Comparison of ENCODE assay signal across 15 cellular contexts in the genomic region with DNA sequence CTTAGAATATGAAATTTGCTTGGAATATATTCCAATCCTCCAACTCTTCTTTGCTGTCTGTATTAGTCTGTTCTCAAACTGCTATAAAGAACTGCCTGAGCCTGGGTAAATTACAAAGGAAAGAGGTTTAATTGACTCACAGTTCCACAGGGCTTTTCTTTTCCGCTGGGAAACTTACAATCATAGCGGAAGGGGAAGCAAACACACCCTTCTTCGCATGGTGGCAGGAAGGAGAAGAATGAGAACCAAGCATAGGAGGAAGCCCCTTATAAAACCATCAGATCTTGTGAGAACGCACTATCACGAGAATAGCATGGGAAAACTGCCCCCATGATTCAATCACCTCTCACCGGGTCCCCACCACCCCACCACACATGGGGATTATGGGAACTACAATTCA. TPM values are rescaled to one million over a fixed set of nuclear protein-coding genes. Genes with fewer than 3 reads are reported as not detected.
DNase-seq lines count a peak whose midpoint lies in the region; ATAC-seq and TF ChIP-seq lines count a peak whose summit lies in the region.
"Had no signal": no experiment of that assay in that cellular context is flagged by ENCODE, and none has a peak within 500 bp of the region (broad histone marks: within the 10 kb centered on the region; RNA-seq: fewer than 3 reads in every experiment).

No MANE protein-coding gene starts in this region.

- H3K27me3 ChIP-seq in neural progenitor cell (no peaks in the 10 kb centered on the region), suprapubic skin (no peaks in the 10 kb centered on the region)
- H3K27me3 ChIP-seq: BLaER1 had no signal

- no peak overlapping the region for H2AFZ ChIP-seq in OCI-LY7 (ENCODE audit: low read length)
- H2AFZ ChIP-seq in neural progenitor cell (replicated peaks): no peak overlapping the region

- DNase-seq in activated naive CD4-positive, alpha-beta T cell treated with anti-CD3 and anti-CD28 coated beads, Interleukin-2, amount 10 ng/mL, durations not matched to agents 7 days and 5 days: no peak
- DNase-seq in activated naive CD4-positive, alpha-beta T cell (lab: John Stamatoyannopoulos, UW): no peak
- no peak for DNase-seq in OCI-LY7 (ENCODE audit: low spot score)
- DNase-seq in central memory CD8-positive, alpha-beta T cell (ENCODE audit: low spot score in 2 of 2): no peak
- no peak for DNase-seq in neural progenitor cell (ENCODE audit: low spot score)
- DNase-seq in activated T-helper 2 cell treated with anti-CD3 and anti-CD28 coated beads, Interferon-gamma antibody, Interleukin-2, Interleukin-4, amounts not matched to agents 10 μg/mL and 5 μg/mL and 100 μg/mL, durations not matched to agents 14 hours and 24 hours and 36 hours (ENCODE audit: low spot score): no peak
- DNase-seq in suprapubic skin (ENCODE audit: low spot score in 2 of 2): no peak
- DNase-seq: AML-193, Calu3, DMS 273 treated with DMSO at 0.1 percent for 48 hours, HCEC 1CT, IMR-90 had no signal

- H3K4me1 Mint-ChIP-seq in activated naive CD4-positive, alpha-beta T cell treated with anti-CD3 and anti-CD28 coated beads, Interleukin-2, amount 10 ng/mL, durations not matched to agents 7 days and 5 days: peaks cover 36% of the 10 kb centered on the region
- peaks cover 12% of the 10 kb centered on the region for H3K4me1 Mint-ChIP-seq in central memory CD8-positive, alpha-beta T cell
- no peaks in the 10 kb centered on the region for H3K4me1 Mint-ChIP-seq in neural progenitor cell
- peaks cover 34% of the 10 kb centered on the region for H3K4me1 Mint-ChIP-seq in activated T-helper 2 cell treated with anti-CD3 and anti-CD28 coated beads, Interferon-gamma antibody, Interleukin-2, Interleukin-4, amounts not matched to agents 10 μg/mL and 5 μg/mL and 100 μg/mL, durations not matched to agents 14 hours and 24 hours and 36 hours (ENCODE audit: low read depth)

- no peaks in the 10 kb centered on the region; the same call in 1 of the 2 replicates for H4K20me1 ChIP-seq in OCI-LY7 (ENCODE audit: insufficient read depth, low read length)
- peaks cover 61% of the 10 kb centered on the region for H4K20me1 ChIP-seq in neural progenitor cell (ENCODE audit: low read depth)

- intact Hi-C loops in OCI-LY7 (cut with micrococcal nuclease; ENCODE audit: unreplicated experiment): no loop called here
- intact Hi-C loops in activated T-helper 2 cell treated with anti-CD3 and anti-CD28 coated beads, Interferon-gamma antibody, Interleukin-2, Interleukin-4, amounts not matched to agents 10 μg/mL and 5 μg/mL and 100 μg/mL, durations not matched to agents 14 hours and 24 hours and 36 hours (cut with micrococcal nuclease): no loop called here

- H3F3A ChIP-seq in neural progenitor cell (ENCODE audit: low read depth): peaks cover 21% of the 10 kb centered on the region

- H3K27ac ChIP-seq in OCI-LY7 (ENCODE audit: low read depth, low read length, poor library complexity, severe bottlenecking) (no peak overlapping the region), neural progenitor cell (no peak overlapping the region), suprapubic skin (no peak overlapping the region)
- H3K27ac ChIP-seq: 22Rv1, BLaER1 had no signal

- peaks cover 98% of the 10 kb centered on the region for H3K36me3 ChIP-seq in OCI-LY7 (ENCODE audit: insufficient read depth, low read length)
- H3K36me3 ChIP-seq in neural progenitor cell: peaks cover 65% of the 10 kb centered on the region
- H3K36me3 ChIP-seq in suprapubic skin: no peaks in the 10 kb centered on the region

- CTCF ChIA-PET in activated naive CD4-positive, alpha-beta T cell treated with anti-CD3 and anti-CD28 coated beads, Interleukin-2, amount 10 ng/mL, durations not matched to agents 7 days and 5 days (lab: Charles Lee): interaction anchor here (1.0 kb wide), 1 partner anchor 10 kb away, joined by 6 read pairs; no protein-coding TSS in a partner anchor
- CTCF ChIA-PET in OCI-LY7 (lab: Charles Lee; ENCODE audit: unreplicated experiment): no interaction called here

- H3K4me2 ChIP-seq in OCI-LY7 (ENCODE audit: low read length): no peak overlapping the region
- H3K4me2 ChIP-seq in neural progenitor cell: no peak overlapping the region
- H3K4me2 ChIP-seq: BLaER1 had no signal

- no peaks in the 10 kb centered on the region for H3K27me3 Mint-ChIP-seq in activated naive CD4-positive, alpha-beta T cell treated with anti-CD3 and anti-CD28 coated beads, Interleukin-2, amount 10 ng/mL, durations not matched to agents 7 days and 5 days
- H3K27me3 Mint-ChIP-seq in central memory CD8-positive, alpha-beta T cell: no peaks in the 10 kb centered on the region
- no peaks in the 10 kb centered on the region for H3K27me3 Mint-ChIP-seq in neural progenitor cell (ENCODE audit: insufficient read depth, low read depth)
- H3K27me3 Mint-ChIP-seq in activated T-helper 2 cell treated with anti-CD3 and anti-CD28 coated beads, Interferon-gamma antibody, Interleukin-2, Interleukin-4, amounts not matched to agents 10 μg/mL and 5 μg/mL and 100 μg/mL, durations not matched to agents 14 hours and 24 hours and 36 hours (ENCODE audit: low read depth): no peaks in the 10 kb centered on the region

- no peaks in the 10 kb centered on the region for H3K9me2 ChIP-seq in OCI-LY7 (ENCODE audit: insufficient read depth, low read length)

- TSS peak; percentile 5 for BruUV-seq in OCI-LY7 (replicated peaks; lab: Mats Ljungman, UMichigan)

- TF ChIP-seq EP300 in suprapubic skin (IDR thresholded peaks at IDR 0.05): no peak

- POLR2A ChIA-PET in OCI-LY7 (lab: Charles Lee): no interaction called here

- H3K36me3 Mint-ChIP-seq in activated naive CD4-positive, alpha-beta T cell treated with anti-CD3 and anti-CD28 coated beads, Interleukin-2, amount 10 ng/mL, durations not matched to agents 7 days and 5 days: peaks cover 72% of the 10 kb centered on the region
- H3K36me3 Mint-ChIP-seq in central memory CD8-positive, alpha-beta T cell (ENCODE audit: insufficient read depth): peaks cover 1% of the 10 kb centered on the region
- H3K36me3 Mint-ChIP-seq in neural progenitor cell: peaks cover 42% of the 10 kb centered on the region
- peaks cover 87% of the 10 kb centered on the region for H3K36me3 Mint-ChIP-seq in activated T-helper 2 cell treated with anti-CD3 and anti-CD28 coated beads, Interferon-gamma antibody, Interleukin-2, Interleukin-4, amounts not matched to agents 10 μg/mL and 5 μg/mL and 100 μg/mL, durations not matched to agents 14 hours and 24 hours and 36 hours (ENCODE audit: low read depth)

- H3K9me3 Mint-ChIP-seq in activated naive CD4-positive, alpha-beta T cell treated with anti-CD3 and anti-CD28 coated beads, Interleukin-2, amount 10 ng/mL, durations not matched to agents 7 days and 5 days: no peaks in the 10 kb centered on the region
- no peaks in the 10 kb centered on the region for H3K9me3 Mint-ChIP-seq in central memory CD8-positive, alpha-beta T cell
- H3K9me3 Mint-ChIP-seq in neural progenitor cell: no peaks in the 10 kb centered on the region
- H3K9me3 Mint-ChIP-seq in activated T-helper 2 cell treated with anti-CD3 and anti-CD28 coated beads, Interferon-gamma antibody, Interleukin-2, Interleukin-4, amounts not matched to agents 10 μg/mL and 5 μg/mL and 100 μg/mL, durations not matched to agents 14 hours and 24 hours and 36 hours: no peaks in the 10 kb centered on the region

- TF ChIP-seq POLR2A in suprapubic skin (IDR thresholded peaks at IDR 0.05): no peak

- peaks cover 47% of the 10 kb centered on the region for H3K79me2 ChIP-seq in OCI-LY7 (ENCODE audit: insufficient read depth, low read depth, low read length)
- H3K79me2 ChIP-seq in neural progenitor cell (ENCODE audit: low read depth): peaks cover 75% of the 10 kb centered on the region

- H3K4me1 ChIP-seq in OCI-LY7 (ENCODE audit: insufficient read depth, low read length, poor library complexity, severe bottlenecking): no peaks in the 10 kb centered on the region
- H3K4me1 ChIP-seq in neural progenitor cell: no peaks in the 10 kb centered on the region
- no peaks in the 10 kb centered on the region for H3K4me1 ChIP-seq in suprapubic skin
- H3K4me1 ChIP-seq: BLaER1 had no signal

- no peak overlapping the region for H3K9ac ChIP-seq in neural progenitor cell
- H3K9ac ChIP-seq: BLaER1 had no signal

- ATAC-seq in central memory CD8-positive, alpha-beta T cell (replicated peaks; ENCODE audit: extremely low read depth, poor library complexity, severe bottlenecking): no peak
- ATAC-seq in HG03354 (IDR thresholded peaks at IDR 0.05; ENCODE audit: poor library complexity, severe bottlenecking, unreplicated experiment): no peak

- TF ChIP-seq CTCF in OCI-LY7 (conservative IDR thresholded peaks at IDR 0.05; ENCODE audit: low read length): no peak
- no peak for TF ChIP-seq CTCF in neural progenitor cell (IDR thresholded peaks at IDR 0.05)
- TF ChIP-seq CTCF in suprapubic skin (IDR thresholded peaks at IDR 0.05): no peak

- no peak overlapping the region for H3K4me3 Mint-ChIP-seq in activated naive CD4-positive, alpha-beta T cell treated with anti-CD3 and anti-CD28 coated beads, Interleukin-2, amount 10 ng/mL, durations not matched to agents 7 days and 5 days
- H3K4me3 Mint-ChIP-seq in central memory CD8-positive, alpha-beta T cell: no peak overlapping the region
- H3K4me3 Mint-ChIP-seq in neural progenitor cell: no peak overlapping the region
- no peak overlapping the region for H3K4me3 Mint-ChIP-seq in activated T-helper 2 cell treated with anti-CD3 and anti-CD28 coated beads, Interferon-gamma antibody, Interleukin-2, Interleukin-4, amounts not matched to agents 10 μg/mL and 5 μg/mL and 100 μg/mL, durations not matched to agents 14 hours and 24 hours and 36 hours (ENCODE audit: low read depth)

- peak overlapping the region; percentile 38 for H3K27ac Mint-ChIP-seq in activated naive CD4-positive, alpha-beta T cell treated with anti-CD3 and anti-CD28 coated beads, Interleukin-2, amount 10 ng/mL, durations not matched to agents 7 days and 5 days
- H3K27ac Mint-ChIP-seq in central memory CD8-positive, alpha-beta T cell (ENCODE audit: low read depth): peak overlapping the region; percentile 85
- peak overlapping the region; percentile 75 for H3K27ac Mint-ChIP-seq in neural progenitor cell
- H3K27ac Mint-ChIP-seq in activated T-helper 2 cell treated with anti-CD3 and anti-CD28 coated beads, Interferon-gamma antibody, Interleukin-2, Interleukin-4, amounts not matched to agents 10 μg/mL and 5 μg/mL and 100 μg/mL, durations not matched to agents 14 hours and 24 hours and 36 hours: no peak overlapping the region

- H3K4me3 ChIP-seq in OCI-LY7 (ENCODE audit: low read depth, low read length, poor library complexity, severe bottlenecking) (no peak overlapping the region), neural progenitor cell (no peak overlapping the region), suprapubic skin (no peak overlapping the region)
- H3K4me3 ChIP-seq: BLaER1 had no signal

- WGBS in suprapubic skin: 84% methylated on average over 6 of the region's 6 CpGs

- H3K9me3 ChIP-seq in OCI-LY7 (ENCODE audit: low read length) (no peaks in the 10 kb centered on the region), neural progenitor cell (ENCODE audit: low read depth) (no peaks in the 10 kb centered on the region), suprapubic skin (no peaks in the 10 kb centered on the region)
- H3K9me3 ChIP-seq: BLaER1 had no signal

RNA-seq across cellular contexts. Expression of a gene that starts 14.8 kb away (rescaled TPM):
- total RNA-seq in OCI-LY7 (2014; rRNA removed; shearing (Covaris generic)): 110 and 161 TPM in 2 replicates
- 173 and 195 TPM in 2 replicates for total RNA-seq in OCI-LY7 (2022)
- 213 and 254 TPM in 2 replicates for total RNA-seq in neural progenitor cell (ENCODE audit: low replicate concordance)
- total RNA-seq in activated T-helper 2 cell treated with anti-CD3 and anti-CD28 coated beads, Interferon-gamma antibody, Interleukin-2, Interleukin-4, amounts not matched to agents 10 μg/mL and 5 μg/mL and 100 μg/mL, durations not matched to agents 14 hours and 24 hours and 36 hours: 77.1 and 85.9 TPM in 2 replicates
- total RNA-seq in suprapubic skin: 1 to 10 TPM; 5.0 to 7.8 (median 5.9) TPM
